26 cellular contexts compared by ENCODE assay signal in the genomic region with DNA sequence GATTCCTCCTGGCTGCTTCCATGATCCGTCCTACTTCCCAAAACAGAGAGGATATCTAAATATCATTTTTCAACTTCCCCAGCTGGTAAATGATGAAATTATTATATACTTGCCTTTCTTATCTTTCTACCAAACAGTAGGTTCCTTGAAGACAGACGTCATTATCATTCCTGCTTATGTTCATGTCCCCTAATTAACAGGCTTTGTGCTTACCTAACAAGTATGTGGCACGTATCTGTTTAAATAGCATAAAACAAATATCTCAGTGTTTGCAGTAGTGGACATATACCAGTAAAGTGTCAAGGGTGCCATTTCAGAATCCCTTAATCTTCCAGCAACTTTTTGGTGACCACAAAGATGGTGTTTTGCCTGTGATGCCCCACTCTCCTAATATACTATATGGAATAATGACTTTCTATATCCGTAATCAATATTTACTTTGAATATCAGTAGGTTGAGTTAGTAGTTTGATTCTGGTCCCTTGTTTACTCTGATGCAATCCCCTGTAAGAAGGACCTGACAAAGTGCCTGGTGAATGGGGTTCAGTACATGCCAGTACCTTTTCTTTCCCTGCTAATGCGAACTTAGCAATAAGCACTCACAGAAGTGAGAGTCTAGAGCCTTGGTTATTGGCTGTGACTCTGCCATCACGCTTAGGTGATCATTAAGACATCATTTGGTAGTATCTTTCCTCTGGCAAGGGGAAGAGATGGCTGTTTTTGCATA.
DNase-seq lines count a peak whose midpoint lies in the region; ATAC-seq and TF ChIP-seq lines count a peak whose summit lies in the region.
"Had no signal": no experiment of that assay in that cellular context is flagged by ENCODE, and none has a peak within 500 bp of the region (broad histone marks: within the 10 kb centered on the region; RNA-seq: fewer than 3 reads in every experiment).

No MANE protein-coding gene starts in this region.

- TF ChIP-seq POLR2A in uterus (IDR thresholded peaks at IDR 0.05), result no peak

- H4K12ac ChIP-seq in trophoblast cell (ENCODE audit: low read depth, low read length), result no peak overlapping the region

- H2BK5ac ChIP-seq in trophoblast cell (ENCODE audit: low read depth, low read length, poor library complexity), result no peak overlapping the region

- H3K27me3 Mint-ChIP-seq in Calu3 (ENCODE audit: unreplicated experiment), result no peaks in the 10 kb centered on the region
- H3K27me3 Mint-ChIP-seq: activated CD8-positive, alpha-beta memory T cell treated with anti-CD3 and anti-CD28 coated beads, Interleukin-2, amount 10 ng/mL, durations not matched to agents 7 days and 5 days; activated naive CD8-positive, alpha-beta T cell treated with anti-CD3 and anti-CD28 coated beads for 36 hours; brain; naive B cell; T-cell had no signal

- BruUV-seq in Calu3 (replicated peaks; lab: Mats Ljungman, UMichigan), result no TSS peak

- CTCF ChIA-PET in Calu3 (lab: Charles Lee), result no interaction called here

- H3K14ac ChIP-seq in trophoblast cell (ENCODE audit: low read length), result no peak overlapping the region

- no peak overlapping the region for H3K4me3 Mint-ChIP-seq in Calu3 (ENCODE audit: low read depth, unreplicated experiment)
- H3K4me3 Mint-ChIP-seq: activated CD8-positive, alpha-beta memory T cell treated with anti-CD3 and anti-CD28 coated beads, Interleukin-2, amount 10 ng/mL, durations not matched to agents 7 days and 5 days; activated naive CD8-positive, alpha-beta T cell treated with anti-CD3 and anti-CD28 coated beads for 36 hours; naive B cell; T-cell had no signal

- peak overlapping the region; percentile 63 for H4K91ac ChIP-seq in trophoblast cell (ENCODE audit: low read depth, low read length)

- H2BK12ac ChIP-seq in trophoblast cell (ENCODE audit: low read length), result no peak overlapping the region

- TF ChIP-seq CTCF in left ventricle myocardium inferior (IDR thresholded peaks at IDR 0.05; ENCODE audit: borderline replicate concordance) (no peak), hepatocyte (IDR thresholded peaks at IDR 0.05; ENCODE audit: poor library complexity) (no peak), uterus (IDR thresholded peaks at IDR 0.05) (no peak), Calu3 (IDR thresholded peaks at IDR 0.05; ENCODE audit: unreplicated experiment) (no peak)

- H3K18ac ChIP-seq in trophoblast cell (ENCODE audit: low read length), result no peak overlapping the region

- H2AFZ ChIP-seq in hepatocyte, result no peak overlapping the region
- no peak overlapping the region for H2AFZ ChIP-seq in trophoblast cell (ENCODE audit: insufficient read depth, low read length, poor library complexity)

- H3K4me2 ChIP-seq in hepatocyte (peak overlapping the region; percentile 32), trophoblast cell (ENCODE audit: low read length) (no peak overlapping the region)

- no peak overlapping the region for H4K8ac ChIP-seq in trophoblast cell (ENCODE audit: low read depth, low read length)

- H3K27me3 ChIP-seq in left ventricle myocardium inferior (ENCODE audit: low read depth) (no peaks in the 10 kb centered on the region), hepatocyte (no peaks in the 10 kb centered on the region), trophoblast cell (ENCODE audit: insufficient read depth, low read length) (no peaks in the 10 kb centered on the region), uterus (no peaks in the 10 kb centered on the region), MG63 (no peaks in the 10 kb centered on the region)
- H3K27me3 ChIP-seq: BE2C, ovary had no signal

- H3K9me3 ChIP-seq in left ventricle myocardium inferior (replicated peaks), result peaks cover 10% of the 10 kb centered on the region
- H3K9me3 ChIP-seq in hepatocyte (ENCODE audit: low read depth), result no peaks in the 10 kb centered on the region
- no peaks in the 10 kb centered on the region for H3K9me3 ChIP-seq in trophoblast cell (ENCODE audit: insufficient read depth, low read depth, low read length)
- no peaks in the 10 kb centered on the region for H3K9me3 ChIP-seq in uterus
- H3K9me3 ChIP-seq in MG63, result no peaks in the 10 kb centered on the region
- H3K9me3 ChIP-seq: BE2C, ovary had no signal

- H3K23ac ChIP-seq in trophoblast cell (ENCODE audit: low read length), result no peak overlapping the region

- H3K79me2 ChIP-seq in hepatocyte (no peaks in the 10 kb centered on the region), trophoblast cell (ENCODE audit: control insufficient read depth, insufficient read depth, low read length, poor library complexity) (no peaks in the 10 kb centered on the region)

- H2BK120ac ChIP-seq in trophoblast cell (ENCODE audit: insufficient read depth, low read length, poor library complexity), result no peak overlapping the region

- H3K36me3 ChIP-seq in left ventricle myocardium inferior (no peaks in the 10 kb centered on the region), hepatocyte (replicated peaks; ENCODE audit: insufficient read depth, low read depth) (no peaks in the 10 kb centered on the region), trophoblast cell (ENCODE audit: control insufficient read depth in 1 of 2, insufficient read depth in 2 of 2, low read length in 2 of 2) (no peaks in the 10 kb centered on the region), uterus (no peaks in the 10 kb centered on the region), MG63 (no peaks in the 10 kb centered on the region)
- H3K36me3 ChIP-seq: BE2C, ovary had no signal

- H4K20me1 ChIP-seq in hepatocyte (ENCODE audit: insufficient read depth, poor library complexity, severe bottlenecking), result no peaks in the 10 kb centered on the region

- ATAC-seq in Right ventricle myocardium inferior, result no peak
- ATAC-seq: activated CD8-positive, alpha-beta memory T cell treated with anti-CD3 and anti-CD28 coated beads, Interleukin-2, amount 10 ng/mL, durations not matched to agents 7 days and 5 days; T-cell had no signal

- no peaks in the 10 kb centered on the region for H3K36me3 Mint-ChIP-seq in Calu3 (ENCODE audit: insufficient read depth, unreplicated experiment)
- H3K36me3 Mint-ChIP-seq: brain, naive B cell had no signal

- WGBS in hepatocyte (ENCODE audit: low lambda C conversion rate, missing lambda C conversion rate), result 62% methylated on average over 6 of the region's 6 CpGs
- WGBS in trophoblast cell (ENCODE audit: extremely low coverage, insufficient coverage, insufficient read length), result no CpG with 5 or more reads among the region's 6 CpGs

- peaks cover 3% of the 10 kb centered on the region for H3K9me3 Mint-ChIP-seq in Calu3 (ENCODE audit: low read depth, unreplicated experiment)

- no peak overlapping the region for H3K4ac ChIP-seq in trophoblast cell (ENCODE audit: low read depth, low read length)

- H3K4me3 ChIP-seq in left ventricle myocardium inferior, result no peak overlapping the region
- no peak overlapping the region for H3K4me3 ChIP-seq in hepatocyte
- no peak overlapping the region for H3K4me3 ChIP-seq in trophoblast cell (ENCODE audit: low read depth, low read length)
- no peak overlapping the region for H3K4me3 ChIP-seq in uterus
- no peak overlapping the region for H3K4me3 ChIP-seq in MG63
- H3K4me3 ChIP-seq: ovary had no signal

- intact Hi-C loops in left ventricle myocardium inferior (cut with micrococcal nuclease) (no loop called here), Right ventricle myocardium inferior (cut with DNase I) (no loop called here), uterus (cut with DNase I; ENCODE audit: low total_unique reads) (no loop called here), Calu3 (cut with micrococcal nuclease; ENCODE audit: unreplicated experiment) (no loop called here)

- peak overlapping the region; percentile 75 for H3K27ac ChIP-seq in left ventricle myocardium inferior (replicated peaks)
- peak overlapping the region; percentile 83 for H3K27ac ChIP-seq in hepatocyte
- H3K27ac ChIP-seq in trophoblast cell (ENCODE audit: low read depth, low read length), result peak overlapping the region; percentile 52
- H3K27ac ChIP-seq in uterus, result peak overlapping the region; percentile 17 to 46

- no peak for DNase-seq in left ventricle myocardium inferior
- no peak for DNase-seq in Right ventricle myocardium inferior (ENCODE audit: missing footprints)
- DNase-seq in hepatocyte (ENCODE audit: low spot score), result no peak
- peak in 1 of 2 donors; percentile 64 for DNase-seq in trophoblast cell
- DNase-seq in uterus, result no peak
- no peak for DNase-seq in MG63
- no peak for DNase-seq in Calu3
- DNase-seq in NCI-H1436 treated with DMSO at 0.1 percent for 48 hours (lab: John Stamatoyannopoulos, UW), result no peak
- DNase-seq: activated CD4-positive, alpha-beta T cell treated with anti-CD3 and anti-CD28 coated beads for 4 hours; activated CD8-positive, alpha-beta memory T cell treated with anti-CD3 and anti-CD28 coated beads, Interleukin-2, amount 10 ng/mL, durations not matched to agents 7 days and 5 days; activated naive CD8-positive, alpha-beta T cell treated with anti-CD3 and anti-CD28 coated beads for 36 hours; BE2C; COR-L47; cortex of kidney; HCEC 1CT; head of caudate nucleus; naive B cell; NCI-H1417; NCI-H526 treated with DMSO at 0.1 percent for 48 hours; SHP77 treated with DMSO at 0.1 percent for 48 hours; stimulated activated CD4-positive, alpha-beta T cell treated with anti-CD3 and anti-CD28 coated beads, Interleukin-2, amount 100 ng/mL, for 48 hours; stimulated activated naive CD4-positive, alpha-beta T cell treated with Interleukin-2 at 50 U/mL for 16 hours; T-cell had no signal

- H3K27ac Mint-ChIP-seq in Calu3 (ENCODE audit: unreplicated experiment), result no peak overlapping the region
- H3K27ac Mint-ChIP-seq: activated CD8-positive, alpha-beta memory T cell treated with anti-CD3 and anti-CD28 coated beads, Interleukin-2, amount 10 ng/mL, durations not matched to agents 7 days and 5 days; activated naive CD8-positive, alpha-beta T cell treated with anti-CD3 and anti-CD28 coated beads for 36 hours; activated T-helper 2 cell treated with anti-CD3 and anti-CD28 coated beads, Interferon-gamma antibody, Interleukin-2, Interleukin-4, amounts not matched to agents 10 μg/mL and 5 μg/mL and 100 μg/mL, durations not matched to agents 14 hours and 24 hours and 36 hours; T-cell had no signal

- H2AK5ac ChIP-seq in trophoblast cell (ENCODE audit: low read length), result no peak overlapping the region

- H3K9ac ChIP-seq in trophoblast cell (ENCODE audit: low read length), result no peak overlapping the region

- H3K4me1 Mint-ChIP-seq in Calu3 (ENCODE audit: low read depth, unreplicated experiment), result peaks cover 8% of the 10 kb centered on the region

- H3K79me1 ChIP-seq in trophoblast cell (ENCODE audit: low read length), result peaks cover 2% of the 10 kb centered on the region

- H3K4me1 ChIP-seq in left ventricle myocardium inferior (peaks cover 33% of the 10 kb centered on the region), hepatocyte (ENCODE audit: insufficient read depth) (peaks cover 23% of the 10 kb centered on the region), trophoblast cell (ENCODE audit: control insufficient read depth in 1 of 2, insufficient read depth in 2 of 2, low read length in 2 of 2) (peaks cover 7 to 8% of the 10 kb centered on the region in 2 experiments), uterus (no peaks in the 10 kb centered on the region)
- H3K4me1 ChIP-seq: BE2C had no signal

- H3K9me2 ChIP-seq in hepatocyte (replicated peaks; ENCODE audit: insufficient read depth), result no peaks in the 10 kb centered on the region

Comparison
In these comparisons a context has a peak if more than half of its experiments do, and no peak if none do; other contexts are left out.
1. H3K27ac ChIP-seq: peak in every context shown above with its lines; median percentile 83 in hepatocyte; 75 in left ventricle myocardium inferior; 52 in trophoblast cell; 32 in uterus.